28 cellular contexts compared by ENCODE assay signal in genomic region chr5:125399885-125400284, GRCh38.
"Had no signal": no experiment of that assay in that cellular context is flagged by ENCODE, and none has a peak within 500 bp of the region (broad histone marks: within the 10 kb centered on the region; RNA-seq: fewer than 3 reads in every experiment).

No MANE protein-coding gene starts in this region.

- H3K27ac ChIP-seq: ascending aorta, PC-9, SJCRH30, SK-N-MC had no signal

- H3K27me3 ChIP-seq: ascending aorta, SJCRH30 had no signal

- H3K9me3 ChIP-seq: ascending aorta had no signal

- H3K36me3 ChIP-seq: ascending aorta, SJCRH30 had no signal

- ATAC-seq: activated CD8-positive, alpha-beta T cell treated with anti-CD3 and anti-CD28 coated beads for 36 hours; activated T-cell treated with anti-CD3 and anti-CD28 coated beads, Interleukin-2, amount 50 U/mL, for 72 hours; activated T-helper 17 cell treated with anti-CD3 and anti-CD28 coated beads, Interleukin-2, amount 50 U/mL, for 72 hours had no signal

- H3K4me3 ChIP-seq: ascending aorta, PC-9, SJCRH30, SK-N-MC had no signal

- DNase-seq: activated CD4-positive, alpha-beta T cell treated with anti-CD3 and anti-CD28 coated beads, Interleukin-2, amount 10 ng/mL, durations not matched to agents 24 days and 14 days; activated CD4-positive, alpha-beta T cell treated with anti-CD3 and anti-CD28 coated beads, Interleukin-2, amount 50 U/mL, for 4 hours; activated CD8-positive, alpha-beta T cell treated with anti-CD3 and anti-CD28 coated beads for 36 hours; activated effector memory CD4-positive, alpha-beta T cell treated with anti-CD3 and anti-CD28 coated beads, Interleukin-2, amount 50 U/mL, for 16 hours; activated naive CD4-positive, alpha-beta T cell; activated naive CD4-positive, alpha-beta T cell treated with anti-CD3 and anti-CD28 coated beads, Interleukin-2, amount 50 U/mL, for 16 hours; activated naive CD8-positive, alpha-beta T cell treated with anti-CD3 and anti-CD28 coated beads for 36 hours; activated T-cell treated with anti-CD3 and anti-CD28 coated beads, Interleukin-2, amount 50 U/mL, for 1 hour; activated T-cell treated with anti-CD3 and anti-CD28 coated beads, Interleukin-2, amount 50 U/mL, for 72 hours; amniotic stem cell; caudate nucleus; cerebellar nuclear complex; Karpas-422; KBM-7; NCI-H1105; NCI-H1436; NCI-H1694; NCI-H1930; NCI-H2081 treated with DMSO at 0.1 percent for 48 hours; NCI-H226; NCI-H446 treated with DMSO at 0.1 percent for 48 hours; NCI-H524 treated with DMSO at 0.1 percent for 48 hours; PC-9; SHP77; SJCRH30 had no signal

- H3K4me1 ChIP-seq: ascending aorta, SJCRH30 had no signal
